In the genomic region with DNA sequence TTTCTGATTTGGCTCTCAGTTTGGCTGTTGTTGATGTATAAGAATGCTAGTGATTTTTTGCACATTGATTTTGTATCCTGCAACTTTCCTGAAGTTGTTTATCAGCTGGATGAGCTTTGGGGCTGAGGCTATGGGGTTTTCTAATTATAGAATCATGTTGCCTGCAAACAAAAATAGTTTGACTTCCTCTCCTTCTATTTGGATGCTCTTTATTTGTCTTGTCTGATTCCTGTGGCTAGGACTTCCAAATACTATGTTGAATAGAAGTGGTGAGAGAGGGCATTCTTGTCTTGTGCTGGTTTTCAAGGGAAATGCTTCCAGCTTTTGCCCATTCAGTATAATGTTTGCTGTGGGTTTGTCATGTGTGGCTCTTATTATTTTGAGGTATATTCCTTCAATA, we compare ENCODE assay signal across 6 cellular contexts.
"Had no signal": no experiment of that assay in that cellular context is flagged by ENCODE, and none has a peak within 500 bp of the region (broad histone marks: within the 10 kb centered on the region; RNA-seq: fewer than 3 reads in every experiment).

No MANE protein-coding gene starts in this region.

- H3K4me2 ChIP-seq: GM23338 had no signal

- DNase-seq: H9, HCEC 1CT, IMR-90, KG1 had no signal

- H2AFZ ChIP-seq: GM23338 had no signal

- ATAC-seq: GM23338, K562 had no signal

- H3K4me3 ChIP-seq: GM23338, K562 had no signal
